In the genomic region with DNA sequence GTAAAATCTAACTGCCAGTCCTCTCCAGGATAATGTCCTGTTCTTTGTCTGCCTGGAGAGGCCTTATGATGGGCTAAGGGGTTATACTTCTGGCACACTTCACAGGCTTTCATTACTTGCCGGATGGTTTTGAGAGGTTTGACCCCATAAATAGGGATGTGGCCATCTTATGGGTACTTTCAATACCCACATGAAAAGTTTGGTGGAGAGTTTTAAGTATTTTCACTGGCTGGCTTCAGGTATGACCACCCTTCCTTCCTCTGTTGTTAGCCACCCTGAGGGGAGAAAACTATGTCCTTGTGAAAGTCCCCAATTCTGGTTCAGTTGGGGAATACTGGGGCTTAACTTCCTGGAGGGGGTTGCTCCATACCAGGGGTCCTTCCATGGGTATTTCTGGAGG, we compare ENCODE assay signal across 1 cellular context.
TF ChIP-seq lines count a peak whose summit lies in the region.

No MANE protein-coding gene starts in this region.

TF ChIP-seq in GM12878, 131 proteins besides CTCF, POLR2A, EP300 and RAD21 (continues in another document):
- TF ChIP-seq, protein P1, sequence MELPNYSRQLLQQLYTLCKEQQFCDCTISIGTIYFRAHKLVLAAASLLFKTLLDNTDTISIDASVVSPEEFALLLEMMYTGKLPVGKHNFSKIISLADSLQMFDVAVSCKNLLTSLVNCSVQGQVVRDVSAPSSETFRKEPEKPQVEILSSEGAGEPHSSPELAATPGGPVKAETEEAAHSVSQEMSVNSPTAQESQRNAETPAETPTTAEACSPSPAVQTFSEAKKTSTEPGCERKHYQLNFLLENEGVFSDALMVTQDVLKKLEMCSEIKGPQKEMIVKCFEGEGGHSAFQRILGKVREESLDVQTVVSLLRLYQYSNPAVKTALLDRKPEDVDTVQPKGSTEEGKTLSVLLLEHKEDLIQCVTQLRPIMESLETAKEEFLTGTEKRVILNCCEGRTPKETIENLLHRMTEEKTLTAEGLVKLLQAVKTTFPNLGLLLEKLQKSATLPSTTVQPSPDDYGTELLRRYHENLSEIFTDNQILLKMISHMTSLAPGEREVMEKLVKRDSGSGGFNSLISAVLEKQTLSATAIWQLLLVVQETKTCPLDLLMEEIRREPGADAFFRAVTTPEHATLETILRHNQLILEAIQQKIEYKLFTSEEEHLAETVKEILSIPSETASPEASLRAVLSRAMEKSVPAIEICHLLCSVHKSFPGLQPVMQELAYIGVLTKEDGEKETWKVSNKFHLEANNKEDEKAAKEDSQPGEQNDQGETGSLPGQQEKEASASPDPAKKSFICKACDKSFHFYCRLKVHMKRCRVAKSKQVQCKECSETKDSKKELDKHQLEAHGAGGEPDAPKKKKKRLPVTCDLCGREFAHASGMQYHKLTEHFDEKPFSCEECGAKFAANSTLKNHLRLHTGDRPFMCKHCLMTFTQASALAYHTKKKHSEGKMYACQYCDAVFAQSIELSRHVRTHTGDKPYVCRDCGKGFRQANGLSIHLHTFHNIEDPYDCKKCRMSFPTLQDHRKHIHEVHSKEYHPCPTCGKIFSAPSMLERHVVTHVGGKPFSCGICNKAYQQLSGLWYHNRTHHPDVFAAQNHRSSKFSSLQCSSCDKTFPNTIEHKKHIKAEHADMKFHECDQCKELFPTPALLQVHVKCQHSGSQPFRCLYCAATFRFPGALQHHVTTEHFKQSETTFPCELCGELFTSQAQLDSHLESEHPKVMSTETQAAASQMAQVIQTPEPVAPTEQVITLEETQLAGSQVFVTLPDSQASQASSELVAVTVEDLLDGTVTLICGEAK (IDR thresholded peaks at IDR 0.05; ENCODE audit: borderline replicate concordance) = no peak
- TF ChIP-seq, protein P2, sequence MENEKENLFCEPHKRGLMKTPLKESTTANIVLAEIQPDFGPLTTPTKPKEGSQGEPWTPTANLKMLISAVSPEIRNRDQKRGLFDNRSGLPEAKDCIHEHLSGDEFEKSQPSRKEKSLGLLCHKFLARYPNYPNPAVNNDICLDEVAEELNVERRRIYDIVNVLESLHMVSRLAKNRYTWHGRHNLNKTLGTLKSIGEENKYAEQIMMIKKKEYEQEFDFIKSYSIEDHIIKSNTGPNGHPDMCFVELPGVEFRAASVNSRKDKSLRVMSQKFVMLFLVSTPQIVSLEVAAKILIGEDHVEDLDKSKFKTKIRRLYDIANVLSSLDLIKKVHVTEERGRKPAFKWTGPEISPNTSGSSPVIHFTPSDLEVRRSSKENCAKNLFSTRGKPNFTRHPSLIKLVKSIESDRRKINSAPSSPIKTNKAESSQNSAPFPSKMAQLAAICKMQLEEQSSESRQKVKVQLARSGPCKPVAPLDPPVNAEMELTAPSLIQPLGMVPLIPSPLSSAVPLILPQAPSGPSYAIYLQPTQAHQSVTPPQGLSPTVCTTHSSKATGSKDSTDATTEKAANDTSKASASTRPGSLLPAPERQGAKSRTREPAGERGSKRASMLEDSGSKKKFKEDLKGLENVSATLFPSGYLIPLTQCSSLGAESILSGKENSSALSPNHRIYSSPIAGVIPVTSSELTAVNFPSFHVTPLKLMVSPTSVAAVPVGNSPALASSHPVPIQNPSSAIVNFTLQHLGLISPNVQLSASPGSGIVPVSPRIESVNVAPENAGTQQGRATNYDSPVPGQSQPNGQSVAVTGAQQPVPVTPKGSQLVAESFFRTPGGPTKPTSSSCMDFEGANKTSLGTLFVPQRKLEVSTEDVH (IDR thresholded peaks at IDR 0.05; ENCODE audit: low read depth, partially characterized antibody) = no peak
- TF ChIP-seq PAX8 (IDR thresholded peaks at IDR 0.05) = no peak
- no peak for TF ChIP-seq GATAD2B (conservative IDR thresholded peaks at IDR 0.05; ENCODE audit: low read depth)
- no peak for TF ChIP-seq CBFB (IDR thresholded peaks at IDR 0.05; ENCODE audit: low read depth)
- TF ChIP-seq SP1 (IDR thresholded peaks at IDR 0.05; ENCODE audit: low read depth, low read length) = no peak
- TF ChIP-seq ATF7 (IDR thresholded peaks at IDR 0.05; ENCODE audit: low read depth) = no peak
- TF ChIP-seq YBX1 (IDR thresholded peaks at IDR 0.05) = no peak
- TF ChIP-seq BACH1 (IDR thresholded peaks at IDR 0.05; ENCODE audit: borderline replicate concordance) = no peak
- TF ChIP-seq, protein P3, sequence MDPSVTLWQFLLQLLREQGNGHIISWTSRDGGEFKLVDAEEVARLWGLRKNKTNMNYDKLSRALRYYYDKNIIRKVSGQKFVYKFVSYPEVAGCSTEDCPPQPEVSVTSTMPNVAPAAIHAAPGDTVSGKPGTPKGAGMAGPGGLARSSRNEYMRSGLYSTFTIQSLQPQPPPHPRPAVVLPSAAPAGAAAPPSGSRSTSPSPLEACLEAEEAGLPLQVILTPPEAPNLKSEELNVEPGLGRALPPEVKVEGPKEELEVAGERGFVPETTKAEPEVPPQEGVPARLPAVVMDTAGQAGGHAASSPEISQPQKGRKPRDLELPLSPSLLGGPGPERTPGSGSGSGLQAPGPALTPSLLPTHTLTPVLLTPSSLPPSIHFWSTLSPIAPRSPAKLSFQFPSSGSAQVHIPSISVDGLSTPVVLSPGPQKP (IDR thresholded peaks at IDR 0.05; ENCODE audit: low read depth, low read length) = no peak
- no peak for TF ChIP-seq HDAC6 (IDR thresholded peaks at IDR 0.05; ENCODE audit: unreplicated experiment)
- TF ChIP-seq, protein P4, sequence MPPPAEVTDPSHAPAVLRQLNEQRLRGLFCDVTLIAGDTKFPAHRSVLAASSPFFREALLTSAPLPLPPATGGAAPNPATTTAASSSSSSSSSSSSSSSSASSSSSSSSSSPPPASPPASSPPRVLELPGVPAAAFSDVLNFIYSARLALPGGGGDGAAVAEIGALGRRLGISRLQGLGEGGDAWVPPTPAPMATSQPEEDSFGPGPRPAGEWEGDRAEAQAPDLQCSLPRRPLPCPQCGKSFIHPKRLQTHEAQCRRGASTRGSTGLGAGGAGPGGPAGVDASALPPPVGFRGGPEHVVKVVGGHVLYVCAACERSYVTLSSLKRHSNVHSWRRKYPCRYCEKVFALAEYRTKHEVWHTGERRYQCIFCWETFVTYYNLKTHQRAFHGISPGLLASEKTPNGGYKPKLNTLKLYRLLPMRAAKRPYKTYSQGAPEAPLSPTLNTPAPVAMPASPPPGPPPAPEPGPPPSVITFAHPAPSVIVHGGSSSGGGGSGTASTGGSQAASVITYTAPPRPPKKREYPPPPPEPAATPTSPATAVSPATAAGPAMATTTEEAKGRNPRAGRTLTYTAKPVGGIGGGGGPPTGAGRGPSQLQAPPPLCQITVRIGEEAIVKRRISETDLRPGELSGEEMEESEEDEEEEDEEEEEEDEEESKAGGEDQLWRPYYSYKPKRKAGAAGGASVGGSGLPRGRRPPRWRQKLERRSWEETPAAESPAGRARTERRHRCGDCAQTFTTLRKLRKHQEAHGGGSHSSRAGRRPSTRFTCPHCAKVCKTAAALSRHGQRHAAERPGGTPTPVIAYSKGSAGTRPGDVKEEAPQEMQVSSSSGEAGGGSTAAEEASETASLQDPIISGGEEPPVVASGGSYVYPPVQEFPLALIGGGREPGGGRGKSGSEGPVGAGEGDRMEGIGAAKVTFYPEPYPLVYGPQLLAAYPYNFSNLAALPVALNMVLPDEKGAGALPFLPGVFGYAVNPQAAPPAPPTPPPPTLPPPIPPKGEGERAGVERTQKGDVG (CRISPR knock-in tag; IDR thresholded peaks at IDR 0.05) = no peak
- no peak for TF ChIP-seq EZH2 (IDR thresholded peaks at IDR 0.05; ENCODE audit: borderline replicate concordance, control insufficient read depth, low read depth, low read length)
- no peak for TF ChIP-seq PML (IDR thresholded peaks at IDR 0.05; ENCODE audit: low read length)
- 0 out of 2 replicates have a peak, but pooled peaks have one; percentile 29 for TF ChIP-seq IKZF1 (conservative IDR thresholded peaks at IDR 0.05)
- no peak for TF ChIP-seq GABPA (IDR thresholded peaks at IDR 0.05; ENCODE audit: low read depth)
- TF ChIP-seq, protein P5, sequence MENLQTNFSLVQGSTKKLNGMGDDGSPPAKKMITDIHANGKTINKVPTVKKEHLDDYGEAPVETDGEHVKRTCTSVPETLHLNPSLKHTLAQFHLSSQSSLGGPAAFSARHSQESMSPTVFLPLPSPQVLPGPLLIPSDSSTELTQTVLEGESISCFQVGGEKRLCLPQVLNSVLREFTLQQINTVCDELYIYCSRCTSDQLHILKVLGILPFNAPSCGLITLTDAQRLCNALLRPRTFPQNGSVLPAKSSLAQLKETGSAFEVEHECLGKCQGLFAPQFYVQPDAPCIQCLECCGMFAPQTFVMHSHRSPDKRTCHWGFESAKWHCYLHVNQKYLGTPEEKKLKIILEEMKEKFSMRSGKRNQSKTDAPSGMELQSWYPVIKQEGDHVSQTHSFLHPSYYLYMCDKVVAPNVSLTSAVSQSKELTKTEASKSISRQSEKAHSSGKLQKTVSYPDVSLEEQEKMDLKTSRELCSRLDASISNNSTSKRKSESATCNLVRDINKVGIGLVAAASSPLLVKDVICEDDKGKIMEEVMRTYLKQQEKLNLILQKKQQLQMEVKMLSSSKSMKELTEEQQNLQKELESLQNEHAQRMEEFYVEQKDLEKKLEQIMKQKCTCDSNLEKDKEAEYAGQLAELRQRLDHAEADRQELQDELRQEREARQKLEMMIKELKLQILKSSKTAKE (IDR thresholded peaks at IDR 0.05; ENCODE audit: low read depth, poor library complexity, severe bottlenecking) = no peak
- no peak for TF ChIP-seq ZZZ3 (IDR thresholded peaks at IDR 0.05; ENCODE audit: control insufficient read depth, insufficient read length, low read depth)
- TF ChIP-seq, protein P6, sequence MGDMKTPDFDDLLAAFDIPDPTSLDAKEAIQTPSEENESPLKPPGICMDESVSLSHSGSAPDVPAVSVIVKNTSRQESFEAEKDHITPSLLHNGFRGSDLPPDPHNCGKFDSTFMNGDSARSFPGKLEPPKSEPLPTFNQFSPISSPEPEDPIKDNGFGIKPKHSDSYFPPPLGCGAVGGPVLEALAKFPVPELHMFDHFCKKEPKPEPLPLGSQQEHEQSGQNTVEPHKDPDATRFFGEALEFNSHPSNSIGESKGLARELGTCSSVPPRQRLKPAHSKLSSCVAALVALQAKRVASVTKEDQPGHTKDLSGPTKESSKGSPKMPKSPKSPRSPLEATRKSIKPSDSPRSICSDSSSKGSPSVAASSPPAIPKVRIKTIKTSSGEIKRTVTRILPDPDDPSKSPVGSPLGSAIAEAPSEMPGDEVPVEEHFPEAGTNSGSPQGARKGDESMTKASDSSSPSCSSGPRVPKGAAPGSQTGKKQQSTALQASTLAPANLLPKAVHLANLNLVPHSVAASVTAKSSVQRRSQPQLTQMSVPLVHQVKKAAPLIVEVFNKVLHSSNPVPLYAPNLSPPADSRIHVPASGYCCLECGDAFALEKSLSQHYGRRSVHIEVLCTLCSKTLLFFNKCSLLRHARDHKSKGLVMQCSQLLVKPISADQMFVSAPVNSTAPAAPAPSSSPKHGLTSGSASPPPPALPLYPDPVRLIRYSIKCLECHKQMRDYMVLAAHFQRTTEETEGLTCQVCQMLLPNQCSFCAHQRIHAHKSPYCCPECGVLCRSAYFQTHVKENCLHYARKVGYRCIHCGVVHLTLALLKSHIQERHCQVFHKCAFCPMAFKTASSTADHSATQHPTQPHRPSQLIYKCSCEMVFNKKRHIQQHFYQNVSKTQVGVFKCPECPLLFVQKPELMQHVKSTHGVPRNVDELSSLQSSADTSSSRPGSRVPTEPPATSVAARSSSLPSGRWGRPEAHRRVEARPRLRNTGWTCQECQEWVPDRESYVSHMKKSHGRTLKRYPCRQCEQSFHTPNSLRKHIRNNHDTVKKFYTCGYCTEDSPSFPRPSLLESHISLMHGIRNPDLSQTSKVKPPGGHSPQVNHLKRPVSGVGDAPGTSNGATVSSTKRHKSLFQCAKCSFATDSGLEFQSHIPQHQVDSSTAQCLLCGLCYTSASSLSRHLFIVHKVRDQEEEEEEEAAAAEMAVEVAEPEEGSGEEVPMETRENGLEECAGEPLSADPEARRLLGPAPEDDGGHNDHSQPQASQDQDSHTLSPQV (IDR thresholded peaks at IDR 0.05) = no peak
- TF ChIP-seq MTA3 (IDR thresholded peaks at IDR 0.05; ENCODE audit: borderline replicate concordance, low read length) = no peak
- TF ChIP-seq SMARCA5 (IDR thresholded peaks at IDR 0.05) = no peak
- 0 out of 4 replicates have a peak, but pooled peaks of 1 of the 2 experiments have one; percentile 12 for TF ChIP-seq IKZF2 (IDR thresholded peaks at IDR 0.05)
- TF ChIP-seq, protein P7, sequence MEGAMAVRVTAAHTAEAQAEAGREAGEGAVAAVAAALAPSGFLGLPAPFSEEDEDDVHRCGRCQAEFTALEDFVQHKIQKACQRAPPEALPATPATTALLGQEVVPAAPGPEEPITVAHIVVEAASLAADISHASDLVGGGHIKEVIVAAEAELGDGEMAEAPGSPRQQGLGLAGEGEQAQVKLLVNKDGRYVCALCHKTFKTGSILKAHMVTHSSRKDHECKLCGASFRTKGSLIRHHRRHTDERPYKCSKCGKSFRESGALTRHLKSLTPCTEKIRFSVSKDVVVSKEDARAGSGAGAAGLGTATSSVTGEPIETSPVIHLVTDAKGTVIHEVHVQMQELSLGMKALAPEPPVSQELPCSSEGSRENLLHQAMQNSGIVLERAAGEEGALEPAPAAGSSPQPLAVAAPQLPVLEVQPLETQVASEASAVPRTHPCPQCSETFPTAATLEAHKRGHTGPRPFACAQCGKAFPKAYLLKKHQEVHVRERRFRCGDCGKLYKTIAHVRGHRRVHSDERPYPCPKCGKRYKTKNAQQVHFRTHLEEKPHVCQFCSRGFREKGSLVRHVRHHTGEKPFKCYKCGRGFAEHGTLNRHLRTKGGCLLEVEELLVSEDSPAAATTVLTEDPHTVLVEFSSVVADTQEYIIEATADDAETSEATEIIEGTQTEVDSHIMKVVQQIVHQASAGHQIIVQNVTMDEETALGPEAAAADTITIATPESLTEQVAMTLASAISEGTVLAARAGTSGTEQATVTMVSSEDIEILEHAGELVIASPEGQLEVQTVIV (IDR thresholded peaks at IDR 0.05; ENCODE audit: borderline replicate concordance, partially characterized antibody) = no peak
- TF ChIP-seq, protein P8, sequence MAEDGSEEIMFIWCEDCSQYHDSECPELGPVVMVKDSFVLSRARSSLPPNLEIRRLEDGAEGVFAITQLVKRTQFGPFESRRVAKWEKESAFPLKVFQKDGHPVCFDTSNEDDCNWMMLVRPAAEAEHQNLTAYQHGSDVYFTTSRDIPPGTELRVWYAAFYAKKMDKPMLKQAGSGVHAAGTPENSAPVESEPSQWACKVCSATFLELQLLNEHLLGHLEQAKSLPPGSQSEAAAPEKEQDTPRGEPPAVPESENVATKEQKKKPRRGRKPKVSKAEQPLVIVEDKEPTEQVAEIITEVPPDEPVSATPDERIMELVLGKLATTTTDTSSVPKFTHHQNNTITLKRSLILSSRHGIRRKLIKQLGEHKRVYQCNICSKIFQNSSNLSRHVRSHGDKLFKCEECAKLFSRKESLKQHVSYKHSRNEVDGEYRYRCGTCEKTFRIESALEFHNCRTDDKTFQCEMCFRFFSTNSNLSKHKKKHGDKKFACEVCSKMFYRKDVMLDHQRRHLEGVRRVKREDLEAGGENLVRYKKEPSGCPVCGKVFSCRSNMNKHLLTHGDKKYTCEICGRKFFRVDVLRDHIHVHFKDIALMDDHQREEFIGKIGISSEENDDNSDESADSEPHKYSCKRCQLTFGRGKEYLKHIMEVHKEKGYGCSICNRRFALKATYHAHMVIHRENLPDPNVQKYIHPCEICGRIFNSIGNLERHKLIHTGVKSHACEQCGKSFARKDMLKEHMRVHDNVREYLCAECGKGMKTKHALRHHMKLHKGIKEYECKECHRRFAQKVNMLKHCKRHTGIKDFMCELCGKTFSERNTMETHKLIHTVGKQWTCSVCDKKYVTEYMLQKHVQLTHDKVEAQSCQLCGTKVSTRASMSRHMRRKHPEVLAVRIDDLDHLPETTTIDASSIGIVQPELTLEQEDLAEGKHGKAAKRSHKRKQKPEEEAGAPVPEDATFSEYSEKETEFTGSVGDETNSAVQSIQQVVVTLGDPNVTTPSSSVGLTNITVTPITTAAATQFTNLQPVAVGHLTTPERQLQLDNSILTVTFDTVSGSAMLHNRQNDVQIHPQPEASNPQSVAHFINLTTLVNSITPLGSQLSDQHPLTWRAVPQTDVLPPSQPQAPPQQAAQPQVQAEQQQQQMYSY (CRISPR knock-in tag; IDR thresholded peaks at IDR 0.05) = no peak
- TF ChIP-seq SPI1 (IDR thresholded peaks at IDR 0.05; ENCODE audit: borderline replicate concordance, insufficient read depth, low read depth, low read length) = peak; percentile 38; the same call in 1 of the 2 replicates
- TF ChIP-seq BHLHE40 (IDR thresholded peaks at IDR 0.05; ENCODE audit: borderline replicate concordance in 1 of 2, low read depth in 2 of 2, low read length in 1 of 2) = no peak
- TF ChIP-seq MTA2 (IDR thresholded peaks at IDR 0.05; ENCODE audit: low read depth) = 0 out of 2 replicates have a peak, but pooled peaks have one; percentile 15
